11 cellular contexts compared by ENCODE assay signal in genomic region chr15:40095381-40096093, GRCh38. TPM values are rescaled to one million over a fixed set of nuclear protein-coding genes. Genes with fewer than 3 reads are reported as not detected.
DNase-seq lines count a peak whose midpoint lies in the region; ATAC-seq and TF ChIP-seq lines count a peak whose summit lies in the region.
"Had no signal": no experiment of that assay in that cellular context is flagged by ENCODE, and none has a peak within 500 bp of the region (broad histone marks: within the 10 kb centered on the region; RNA-seq: fewer than 3 reads in every experiment).

No MANE protein-coding gene starts in this region.

- CTCF ChIA-PET in RWPE1 (lab: Yijun Ruan, JAX), result no interaction called here

- H3K27ac Mint-ChIP-seq in activated naive CD8-positive, alpha-beta T cell, result peak overlapping the region; percentile 99
- H3K27ac Mint-ChIP-seq in nephron progenitor cell, result peak overlapping the region; percentile 87

- POLR2A ChIA-PET in RWPE1 (lab: Yijun Ruan, JAX; ENCODE audit: low non-redundant PET), result no interaction called here

- no peaks in the 10 kb centered on the region for H3K36me3 Mint-ChIP-seq in activated naive CD8-positive, alpha-beta T cell
- H3K36me3 Mint-ChIP-seq in nephron progenitor cell (ENCODE audit: low read depth), result peaks cover 34% of the 10 kb centered on the region

- ATAC-seq in Right ventricle myocardium superior (ENCODE audit: poor library complexity), result no peak
- ATAC-seq: mucosa of descending colon had no signal

- intact Hi-C loops in Right ventricle myocardium superior (cut with DNase I), result no loop called here
- intact Hi-C loops in cardiac septum (cut with DNase I), result no loop called here

- no peak for TF ChIP-seq CTCF in nephron progenitor cell (IDR thresholded peaks at IDR 0.05)
- no peak for TF ChIP-seq CTCF in RWPE1 (conservative IDR thresholded peaks at IDR 0.05; ENCODE audit: low read depth)
- TF ChIP-seq CTCF in coronary artery (IDR thresholded peaks at IDR 0.05), result no peak

- H3K4me1 Mint-ChIP-seq in activated naive CD8-positive, alpha-beta T cell (ENCODE audit: low read depth), result peaks cover 50% of the 10 kb centered on the region
- peaks cover 100% of the 10 kb centered on the region for H3K4me1 Mint-ChIP-seq in nephron progenitor cell

- no peak overlapping the region for H3K27ac ChIP-seq in RWPE1
- peak overlapping the region in 1 of 2 donors; percentile 53 for H3K27ac ChIP-seq in coronary artery
- H3K27ac ChIP-seq: epithelial cell of prostate, SJCRH30 had no signal

- no peaks in the 10 kb centered on the region for H3K27me3 Mint-ChIP-seq in activated naive CD8-positive, alpha-beta T cell
- peaks cover 3% of the 10 kb centered on the region for H3K27me3 Mint-ChIP-seq in nephron progenitor cell (ENCODE audit: low read depth, poor library complexity)

- no peak overlapping the region for H3K4me3 ChIP-seq in coronary artery
- H3K4me3 ChIP-seq: mucosa of descending colon, SJCRH30 had no signal

- no peaks in the 10 kb centered on the region for H3K9me3 Mint-ChIP-seq in activated naive CD8-positive, alpha-beta T cell (ENCODE audit: low read depth)
- H3K9me3 Mint-ChIP-seq in nephron progenitor cell, result no peaks in the 10 kb centered on the region

- peak; percentile 18 for DNase-seq in Right ventricle myocardium superior
- DNase-seq in cardiac septum (ENCODE audit: low spot score), result no peak
- DNase-seq in nephron progenitor cell, result no peak
- no peak for DNase-seq in RWPE1 (ENCODE audit: low spot score)
- DNase-seq in coronary artery (ENCODE audit: low spot score), result no peak
- DNase-seq in HPDE6-E6E7 (ENCODE audit: extremely low spot score), result no peak
- DNase-seq in cerebellar cortex (ENCODE audit: low spot score), result no peak
- DNase-seq: mucosa of descending colon, SJCRH30 had no signal

- peak overlapping the region; percentile 49 for H3K4me3 Mint-ChIP-seq in activated naive CD8-positive, alpha-beta T cell
- H3K4me3 Mint-ChIP-seq in nephron progenitor cell, result peak overlapping the region; percentile 48

RNA-seq across cellular contexts. Expression of gene BMF, which starts 13.1 kb away (rescaled TPM):
- total RNA-seq in Right ventricle myocardium superior, result 3.4 TPM
- 1.1 TPM for total RNA-seq in cardiac septum

RNA-seq across cellular contexts. Expression of gene SRP14, which starts 56.6 kb away (rescaled TPM):
- total RNA-seq in Right ventricle myocardium superior (196 TPM), cardiac septum (168 TPM)
